ENCODE assay signal across 23 cellular contexts in the genomic region with DNA sequence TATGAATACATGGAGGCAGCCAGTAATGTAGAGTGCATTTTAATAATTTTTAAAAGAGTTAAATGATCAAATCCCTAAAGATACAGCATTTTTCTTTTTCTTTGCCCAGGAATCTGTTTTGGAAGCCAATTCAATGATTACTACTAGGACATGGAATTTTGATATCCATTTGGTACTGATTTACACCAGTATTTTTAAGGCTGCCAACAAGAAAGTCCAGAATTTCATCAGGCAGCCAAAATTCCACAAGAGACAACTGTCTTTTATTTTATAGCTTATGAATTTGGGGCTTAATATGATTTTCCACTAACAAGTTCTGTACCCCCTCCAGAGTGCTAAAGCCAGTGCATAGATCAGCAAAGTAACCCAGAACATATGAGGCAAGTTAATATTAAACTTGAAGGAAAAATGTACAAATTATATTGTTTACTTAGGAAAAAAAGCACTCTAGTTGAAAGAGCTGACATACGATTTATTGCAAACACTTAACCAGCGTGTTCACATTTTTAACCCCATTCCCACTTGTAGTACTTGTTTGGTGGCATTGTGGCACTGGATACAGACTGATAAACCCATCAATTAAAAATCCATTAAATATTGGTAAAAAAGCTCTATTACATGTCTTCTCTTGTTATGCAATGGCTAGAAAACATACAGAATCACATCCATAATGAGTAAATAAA.
DNase-seq lines count a peak whose midpoint lies in the region; ATAC-seq and TF ChIP-seq lines count a peak whose summit lies in the region.
"Had no signal": no experiment of that assay in that cellular context is flagged by ENCODE, and none has a peak within 500 bp of the region (broad histone marks: within the 10 kb centered on the region; RNA-seq: fewer than 3 reads in every experiment).

No MANE protein-coding gene starts in this region.

- H2BK12ac ChIP-seq in mesenchymal stem cell (ENCODE audit: low read length in 2 of 2): no peak overlapping the region

- H2AFZ ChIP-seq in GM23248 (0 out of 2 replicates have a peak overlapping the region, but pooled peaks have one; percentile 26), mesenchymal stem cell (ENCODE audit: low read depth, low read length) (no peak overlapping the region)

- H3K14ac ChIP-seq in mesenchymal stem cell (ENCODE audit: low read length in 2 of 2): no peak overlapping the region

- no peak overlapping the region for H4K91ac ChIP-seq in mesenchymal stem cell (ENCODE audit: low read length)

- no peak overlapping the region for H3K18ac ChIP-seq in mesenchymal stem cell (ENCODE audit: low read depth in 1 of 2, low read length in 2 of 2)

- H4K8ac ChIP-seq in mesenchymal stem cell (ENCODE audit: low read length): no peak overlapping the region

- ATAC-seq in HG02970 (IDR thresholded peaks at IDR 0.05; ENCODE audit: low FRiP score, unreplicated experiment): no peak
- ATAC-seq in SK-N-SH treated with all-trans-retinoic acid at 6 μM for 48 hours: no peak
- ATAC-seq: HepG2 had no signal

- H3K27me3 ChIP-seq in GM23248 (replicated peaks; ENCODE audit: insufficient read depth) (no peaks in the 10 kb centered on the region), mesenchymal stem cell (ENCODE audit: control insufficient read depth in 1 of 2, insufficient read depth in 1 of 2, low read length in 2 of 2) (no peaks in the 10 kb centered on the region), breast epithelium (no peaks in the 10 kb centered on the region)

- TF ChIP-seq POLR2A in breast epithelium (IDR thresholded peaks at IDR 0.05): no peak

- H3K23ac ChIP-seq in mesenchymal stem cell (ENCODE audit: low read length in 2 of 2): no peak overlapping the region

- H2BK120ac ChIP-seq in mesenchymal stem cell (ENCODE audit: low read depth, low read length): no peak overlapping the region

- H3K4me3 ChIP-seq in GM23248 (peak overlapping the region; percentile 32; the same call in 1 of the 2 replicates), mesenchymal stem cell (ENCODE audit: insufficient read depth in 1 of 2, low read depth in 1 of 2, low read length in 2 of 2) (peak overlapping the region in 1 of 2 experiments; percentile 24), breast epithelium (no peak overlapping the region)

- intact Hi-C loops in breast epithelium (cut with DNase I; ENCODE audit: low total_unique reads): no loop called here

- peak; percentile 30 for DNase-seq in AG20443 (ENCODE audit: low spot score)
- DNase-seq in GM23248: peak; percentile 50
- DNase-seq in fibroblast of gingiva (ENCODE audit: low read depth): peak; percentile 47
- no peak for DNase-seq in mesenchymal stem cell
- DNase-seq in breast epithelium (ENCODE audit: low spot score in 2 of 2): no peak
- no peak for DNase-seq in activated T-cell treated with anti-CD3 and anti-CD28 coated beads, Interleukin-2, amount 50 U/mL, for 1 hour
- DNase-seq: CD8-positive, alpha-beta memory T cell; DMS 273 treated with DMSO at 0.1 percent for 48 hours; DND-41; Karpas-422; NCI-H1092; NCI-H1436; NCI-H187; NCI-H2081 treated with DMSO at 0.1 percent for 48 hours; NCI-H2171 treated with DMSO at 0.1 percent for 48 hours; NCI-H345; NCI-H510A treated with DMSO at 0.1 percent for 48 hours; NCI-H774; SIG-M5; SK-N-SH had no signal

- H3K4ac ChIP-seq in mesenchymal stem cell (ENCODE audit: low read depth in 1 of 2, low read length in 2 of 2): no peak overlapping the region

- peaks cover 22% of the 10 kb centered on the region for H3K4me1 ChIP-seq in GM23248 (ENCODE audit: insufficient read depth)
- H3K4me1 ChIP-seq in mesenchymal stem cell (ENCODE audit: control insufficient read depth, insufficient read depth, low read depth, low read length): no peaks in the 10 kb centered on the region
- no peaks in the 10 kb centered on the region for H3K4me1 ChIP-seq in breast epithelium

- 45 to 62% methylated on average over 2 of the region's 2 CpGs for WGBS in GM23248 (ENCODE audit: low coverage in 1 of 2, low lambda C conversion rate in 2 of 2, missing lambda C conversion rate in 2 of 2), 2 experiments
- WGBS in mesenchymal stem cell: 100% methylated on average over 1 of the region's 2 CpGs

- peak overlapping the region; percentile 39 for H3K4me2 ChIP-seq in GM23248 (ENCODE audit: unreplicated experiment)
- no peak overlapping the region for H3K4me2 ChIP-seq in mesenchymal stem cell (ENCODE audit: low read length, poor library complexity, severe bottlenecking)
- H3K4me2 ChIP-seq: SK-N-SH had no signal

- H3F3A ChIP-seq in GM23248 (ENCODE audit: insufficient read depth): no peaks in the 10 kb centered on the region

- H2AK5ac ChIP-seq in mesenchymal stem cell (ENCODE audit: low read length, severe bottlenecking): no peak overlapping the region

- no peaks in the 10 kb centered on the region for H3K79me2 ChIP-seq in GM23248 (ENCODE audit: insufficient read depth)

- no peak overlapping the region for H2BK15ac ChIP-seq in mesenchymal stem cell (ENCODE audit: low read depth, poor library complexity, severe bottlenecking)

- H2BK5ac ChIP-seq in mesenchymal stem cell (ENCODE audit: low read depth, low read length, poor library complexity, severe bottlenecking): no peak overlapping the region

- TF ChIP-seq CTCF in breast epithelium (IDR thresholded peaks at IDR 0.05): no peak

- no peaks in the 10 kb centered on the region for H3K9me2 ChIP-seq in GM23248 (ENCODE audit: insufficient read depth)
- H3K9me2 ChIP-seq: SK-N-SH had no signal

- no peaks in the 10 kb centered on the region for H4K20me1 ChIP-seq in GM23248 (ENCODE audit: insufficient read depth)

- no peaks in the 10 kb centered on the region for H3K36me3 ChIP-seq in GM23248 (ENCODE audit: low read depth)
- H3K36me3 ChIP-seq in mesenchymal stem cell (ENCODE audit: control insufficient read depth in 1 of 2, insufficient read depth in 2 of 2, low read depth in 1 of 2, low read length in 2 of 2): no peaks in the 10 kb centered on the region
- no peaks in the 10 kb centered on the region for H3K36me3 ChIP-seq in breast epithelium

- H3K27ac ChIP-seq in GM23248: no peak overlapping the region
- no peak overlapping the region for H3K27ac ChIP-seq in mesenchymal stem cell (ENCODE audit: low read length, poor library complexity, severe bottlenecking)
- no peak overlapping the region for H3K27ac ChIP-seq in breast epithelium

- H3K9me3 ChIP-seq in GM23248 (ENCODE audit: low read depth) (no peaks in the 10 kb centered on the region), mesenchymal stem cell (ENCODE audit: control insufficient read depth, low read length) (no peaks in the 10 kb centered on the region), breast epithelium (no peaks in the 10 kb centered on the region)
- H3K9me3 ChIP-seq: SK-N-SH had no signal

- in situ Hi-C loops in GM23248 (cut with MboI): no loop called here

- no peaks in the 10 kb centered on the region for H3K79me1 ChIP-seq in mesenchymal stem cell (replicated peaks; ENCODE audit: low read length, poor library complexity, severe bottlenecking)

- no peak overlapping the region for H3K9ac ChIP-seq in GM23248
- H3K9ac ChIP-seq in mesenchymal stem cell (ENCODE audit: low read length): peak overlapping the region; percentile 15
- H3K9ac ChIP-seq: SK-N-SH had no signal

TF ChIP-seq in SK-N-SH treated with all-trans-retinoic acid at 6 μM for 48 hours, 23 proteins besides CTCF, POLR2A, EP300 and RAD21:
- TF ChIP-seq TCF4 (CRISPR knock-in tag; IDR thresholded peaks at IDR 0.05; ENCODE audit: borderline replicate concordance) (no peak), PATZ1 (CRISPR knock-in tag; IDR thresholded peaks at IDR 0.05; ENCODE audit: borderline replicate concordance) (no peak), ZNF8 (CRISPR knock-in tag; IDR thresholded peaks at IDR 0.05) (no peak)

Comparison
In these comparisons a context has a peak if more than half of its experiments do, and no peak if none do; other contexts are left out.
1. DNase-seq: peak in AG20443 (single experiment), GM23248 (single experiment) and fibroblast of gingiva (single experiment); none in mesenchymal stem cell (single experiment), breast epithelium (0 of 2) and activated T-cell treated with anti-CD3 and anti-CD28 coated beads, Interleukin-2, amount 50 U/mL, for 1 hour (single experiment).